In the genomic region with DNA sequence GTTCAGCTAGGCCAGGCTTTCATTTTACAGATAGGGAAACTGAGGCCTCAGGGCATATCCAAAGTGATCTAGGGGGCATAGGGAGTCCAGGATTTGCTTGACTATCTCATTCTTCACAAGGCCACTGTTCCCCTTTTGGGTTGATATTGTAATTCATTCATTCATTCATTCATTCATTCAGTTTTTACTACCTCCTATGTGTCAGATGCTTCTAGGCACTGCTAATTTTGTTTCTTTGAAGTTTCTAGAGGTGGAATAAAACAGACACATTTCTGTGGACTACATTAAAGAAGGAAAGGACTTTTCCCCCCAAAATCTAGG, we compare ENCODE assay signal across 23 cellular contexts.
A peak's percentile ranks its signal among the peaks of the same experiment; 100 is the strongest.
DNase-seq lines count a peak whose midpoint lies in the region; ATAC-seq and TF ChIP-seq lines count a peak whose summit lies in the region.
"Had no signal": no experiment of that assay in that cellular context is flagged by ENCODE, and none has a peak within 500 bp of the region (broad histone marks: within the 10 kb centered on the region; RNA-seq: fewer than 3 reads in every experiment).

No MANE protein-coding gene starts in this region.

- H3K79me2 ChIP-seq in smooth muscle cell (ENCODE audit: low read depth), result no peaks in the 10 kb centered on the region

- intact Hi-C loops in heart left ventricle (cut with DNase I), result loop anchor here in 2 of 10 donors (5.0 to 10.0 kb wide), 2 partner anchors 109 to 567 kb away; no protein-coding TSS in a partner anchor
- intact Hi-C loops in Right ventricle myocardium superior (cut with DNase I), result no loop called here
- intact Hi-C loops in vagina (cut with DNase I), result no loop called here

- peaks cover 42% of the 10 kb centered on the region for H3K4me1 Mint-ChIP-seq in memory B cell
- peaks cover 31% of the 10 kb centered on the region for H3K4me1 Mint-ChIP-seq in chondrocyte (ENCODE audit: low read depth)

- H3K4me1 ChIP-seq in heart left ventricle, result peaks cover 0 to 54% (median 35%) of the 10 kb centered on the region in 12 donors
- peaks cover 25% of the 10 kb centered on the region for H3K4me1 ChIP-seq in smooth muscle cell (ENCODE audit: low read depth)
- H3K4me1 ChIP-seq in vagina, result peaks cover 83% of the 10 kb centered on the region

- no peak overlapping the region for H3K4me2 ChIP-seq in smooth muscle cell

- H3K4me3 ChIP-seq in heart left ventricle, result no peak overlapping the region
- H3K4me3 ChIP-seq in smooth muscle cell, result no peak overlapping the region
- no peak overlapping the region for H3K4me3 ChIP-seq in vagina
- H3K4me3 ChIP-seq: BLaER1, psoas muscle, SJCRH30, upper lobe of left lung had no signal

- peaks cover 37% of the 10 kb centered on the region for H3F3A ChIP-seq in smooth muscle cell (ENCODE audit: low read depth)

- H3K4me3 Mint-ChIP-seq in memory B cell, result no peak overlapping the region
- no peak overlapping the region for H3K4me3 Mint-ChIP-seq in chondrocyte (ENCODE audit: unreplicated experiment)
- H3K4me3 Mint-ChIP-seq: activated CD4-positive, alpha-beta memory T cell treated with anti-CD3 and anti-CD28 coated beads for 36 hours; activated naive CD4-positive, alpha-beta T cell treated with anti-CD3 and anti-CD28 coated beads, Interleukin-2, amount 10 ng/mL, durations not matched to agents 7 days and 5 days; WTC11 had no signal

- no peak for DNase-seq in heart left ventricle
- DNase-seq in Right ventricle myocardium superior, result no peak
- no peak for DNase-seq in memory B cell (ENCODE audit: low spot score in 2 of 2)
- DNase-seq in smooth muscle cell (lab: John Stamatoyannopoulos, UW; ENCODE audit: unreplicated experiment), result no peak
- DNase-seq in vagina (ENCODE audit: extremely low spot score in 2 of 2), result no peak
- DNase-seq in chondrocyte (ENCODE audit: low spot score), result no peak
- DNase-seq in NCI-H2029 treated with DMSO at 0.1 percent for 48 hours (lab: John Stamatoyannopoulos, UW), result no peak
- no peak for DNase-seq in GOT3 (lab: John Stamatoyannopoulos, UW)
- DNase-seq: activated CD4-positive, alpha-beta memory T cell treated with anti-CD3 and anti-CD28 coated beads for 36 hours; activated naive CD4-positive, alpha-beta T cell treated with anti-CD3 and anti-CD28 coated beads, Interleukin-2, amount 10 ng/mL, durations not matched to agents 7 days and 5 days; activated T-cell treated with anti-CD3 and anti-CD28 coated beads, Interleukin-2, amount 50 U/mL, for 1 hour; foreskin melanocyte; Kasumi-1; mesendoderm; NCI-H1105; NCI-H526; psoas muscle; SJCRH30; stimulated activated CD4-positive, alpha-beta T cell treated with anti-CD3 and anti-CD28 coated beads, Interleukin-12 subunit alpha, Interleukin-12 subunit beta, amount 100 ng/mL, for 4 hours; stimulated activated CD8-positive, alpha-beta memory T cell treated with anti-CD3 and anti-CD28 coated beads, Interleukin-4, amount 100 ng/mL, for 48 hours; upper lobe of left lung had no signal

- H3K9me3 Mint-ChIP-seq in memory B cell (no peaks in the 10 kb centered on the region), chondrocyte (ENCODE audit: low read depth) (no peaks in the 10 kb centered on the region)
- H3K9me3 Mint-ChIP-seq: activated CD4-positive, alpha-beta memory T cell treated with anti-CD3 and anti-CD28 coated beads for 36 hours; activated naive CD4-positive, alpha-beta T cell treated with anti-CD3 and anti-CD28 coated beads, Interleukin-2, amount 10 ng/mL, durations not matched to agents 7 days and 5 days; WTC11 had no signal

- ATAC-seq in heart left ventricle, result no peak
- ATAC-seq in Right ventricle myocardium superior (ENCODE audit: poor library complexity), result no peak
- no peak for ATAC-seq in memory B cell (ENCODE audit: low read depth)
- ATAC-seq: psoas muscle, WTC11 had no signal

- TF ChIP-seq POLR2A in heart left ventricle (IDR thresholded peaks at IDR 0.05) (no peak), vagina (IDR thresholded peaks at IDR 0.05) (no peak)

- H3K9ac ChIP-seq in smooth muscle cell (ENCODE audit: low read depth), result no peak overlapping the region
- H3K9ac ChIP-seq: BLaER1 had no signal

- no peak for TF ChIP-seq CTCF in heart left ventricle (IDR thresholded peaks at IDR 0.05)
- TF ChIP-seq CTCF in smooth muscle cell (IDR thresholded peaks at IDR 0.05; ENCODE audit: borderline replicate concordance, insufficient read depth, poor library complexity, severe bottlenecking), result no peak
- no peak for TF ChIP-seq CTCF in vagina (IDR thresholded peaks at IDR 0.05)
- TF ChIP-seq CTCF in chondrocyte (IDR thresholded peaks at IDR 0.05), result no peak

- H3K27me3 ChIP-seq in heart left ventricle (no peaks in the 10 kb centered on the region), smooth muscle cell (ENCODE audit: low read depth) (no peaks in the 10 kb centered on the region), vagina (no peaks in the 10 kb centered on the region)
- H3K27me3 ChIP-seq: BLaER1, SJCRH30, upper lobe of left lung had no signal

- H3K9me3 ChIP-seq in heart left ventricle (no peaks in the 10 kb centered on the region), smooth muscle cell (replicated peaks; ENCODE audit: low read depth) (no peaks in the 10 kb centered on the region), vagina (no peaks in the 10 kb centered on the region)
- H3K9me3 ChIP-seq: BLaER1, psoas muscle, SJCRH30, upper lobe of left lung had no signal

- no peak overlapping the region for H2AFZ ChIP-seq in smooth muscle cell (ENCODE audit: low read depth)

- no peaks in the 10 kb centered on the region for H3K27me3 Mint-ChIP-seq in memory B cell
- no peaks in the 10 kb centered on the region for H3K27me3 Mint-ChIP-seq in chondrocyte (ENCODE audit: low read depth)
- H3K27me3 Mint-ChIP-seq: activated CD4-positive, alpha-beta memory T cell treated with anti-CD3 and anti-CD28 coated beads for 36 hours had no signal

- H3K36me3 Mint-ChIP-seq in memory B cell (no peaks in the 10 kb centered on the region), chondrocyte (ENCODE audit: low read depth) (no peaks in the 10 kb centered on the region)
- H3K36me3 Mint-ChIP-seq: activated CD4-positive, alpha-beta memory T cell treated with anti-CD3 and anti-CD28 coated beads for 36 hours; activated naive CD4-positive, alpha-beta T cell treated with anti-CD3 and anti-CD28 coated beads, Interleukin-2, amount 10 ng/mL, durations not matched to agents 7 days and 5 days; WTC11 had no signal

- H3K36me3 ChIP-seq in heart left ventricle, result no peaks in the 10 kb centered on the region
- no peaks in the 10 kb centered on the region for H3K36me3 ChIP-seq in smooth muscle cell (ENCODE audit: low read depth)
- H3K36me3 ChIP-seq in vagina, result no peaks in the 10 kb centered on the region
- H3K36me3 ChIP-seq: BLaER1, SJCRH30, upper lobe of left lung had no signal

- no peaks in the 10 kb centered on the region for H4K20me1 ChIP-seq in smooth muscle cell (ENCODE audit: low read depth)
- H4K20me1 ChIP-seq: BLaER1 had no signal

- peak overlapping the region; percentile 53 for H3K27ac Mint-ChIP-seq in memory B cell
- H3K27ac Mint-ChIP-seq in chondrocyte (ENCODE audit: unreplicated experiment), result no peak overlapping the region
- H3K27ac Mint-ChIP-seq: activated CD4-positive, alpha-beta memory T cell treated with anti-CD3 and anti-CD28 coated beads for 36 hours; activated naive CD4-positive, alpha-beta T cell treated with anti-CD3 and anti-CD28 coated beads, Interleukin-2, amount 10 ng/mL, durations not matched to agents 7 days and 5 days; WTC11 had no signal

- H3K27ac ChIP-seq in heart left ventricle (peak overlapping the region in 7 of 12 donors; percentile 4 to 79 (median 56)), smooth muscle cell (ENCODE audit: low read depth) (peak overlapping the region; percentile 65), vagina (peak overlapping the region; percentile 84)
- H3K27ac ChIP-seq: psoas muscle, SJCRH30 had no signal
